ENCODE assay signal across 8 cellular contexts in genomic region chr7:129434172-129434845, GRCh38. TPM values are rescaled to one million over a fixed set of nuclear protein-coding genes. Genes with fewer than 3 reads are reported as not detected.
A peak's percentile ranks its signal among the peaks of the same experiment; 100 is the strongest.
DNase-seq lines count a peak whose midpoint lies in the region; ATAC-seq, FAIRE-seq and TF ChIP-seq lines count a peak whose summit lies in the region.

Gene STRIP2 (plus strand): TSS chr7:129434432. CDS start chr7:129434473, 41 bp downstream.

- peak within 1 kb of the TSS; percentile 100 for H2AFZ ChIP-seq in fibroblast of lung (ENCODE audit: low read length)

- no peak for TF ChIP-seq CTCF in fibroblast of lung (conservative IDR thresholded peaks at IDR 0.05 in 1 of 2, IDR thresholded peaks at IDR 0.05 in 1 of 2; ENCODE audit: low read depth in 1 of 2, low read length in 2 of 2)
- TF ChIP-seq CTCF in natural killer cell (IDR thresholded peaks at IDR 0.05): no peak

- no peaks in the 10 kb centered on the region for H3K36me3 Mint-ChIP-seq in natural killer cell

- peaks cover 17 to 29% of the 10 kb centered on the region in 2 donors for H3K27me3 Mint-ChIP-seq in natural killer cell (ENCODE audit: low read depth in 2 of 2)

- H3K4me3 Mint-ChIP-seq in natural killer cell: peak within 1 kb of the TSS; percentile 96

- H3K4me2 ChIP-seq in fibroblast of lung (ENCODE audit: extremely low read depth, insufficient read depth, low read length): peak within 1 kb of the TSS; percentile 96

- H3K9me3 Mint-ChIP-seq in natural killer cell: no peaks in the 10 kb centered on the region

- H3K27ac ChIP-seq in fibroblast of lung (ENCODE audit: insufficient read depth, low read length): peak within 1 kb of the TSS; percentile 52

- no peaks in the 10 kb centered on the region for H4K20me1 ChIP-seq in fibroblast of lung (ENCODE audit: control insufficient read depth, extremely low read depth, insufficient read depth, low read length)

- peak within 1 kb of the TSS; percentile 71 for H3K9ac ChIP-seq in fibroblast of lung (ENCODE audit: insufficient read depth, low read length)

- intact Hi-C loops in natural killer cell (cut with micrococcal nuclease): no loop called here

- H3K4me1 Mint-ChIP-seq in natural killer cell: peaks cover 22% of the 10 kb centered on the region in 2 donors

- peaks cover 4% of the 10 kb centered on the region for H3K4me1 ChIP-seq in fibroblast of lung (ENCODE audit: control insufficient read depth, extremely low read depth, insufficient read depth, low read length)

- H3K79me2 ChIP-seq in fibroblast of lung (ENCODE audit: control insufficient read depth, insufficient read depth, low read length): peaks cover 3% of the 10 kb centered on the region

- H3K36me3 ChIP-seq in fibroblast of lung (ENCODE audit: control insufficient read depth, insufficient read depth, low read length): no peaks in the 10 kb centered on the region

- H3K9me3 ChIP-seq in fibroblast of lung (ENCODE audit: control insufficient read depth, insufficient read depth, low read depth, low read length): no peaks in the 10 kb centered on the region

- ATAC-seq in natural killer cell: peak; percentile 96 to 97 (median 97)

- peak within 1 kb of the TSS in 1 of 2 donors; percentile 87 for H3K27ac Mint-ChIP-seq in natural killer cell

- peak within 1 kb of the TSS; percentile 74 to 89 (median 79) for H3K4me3 ChIP-seq in fibroblast of lung (replicated peaks in 1 of 4; ENCODE audit: control extremely low read depth in 1 of 4, insufficient read depth in 1 of 4, low read depth in 3 of 4, low read length in 4 of 4)

- H3K27me3 ChIP-seq in fibroblast of lung (ENCODE audit: control insufficient read depth, insufficient read depth, low read length): peaks cover 3% of the 10 kb centered on the region

- DNase-seq in ELF-1 (ENCODE audit: low read depth, low spot score) (peak; percentile 94), GOT3 (lab: John Stamatoyannopoulos, UW) (peak; percentile 52), Kasumi-1 (lab: John Stamatoyannopoulos, UW) (peak; percentile 66 to 88), RCC 7860 (ENCODE audit: low spot score) (peak; percentile 82), activated T-helper 1 cell treated with Interleukin-2 at 50 U/mL for 16 hours (ENCODE audit: low read depth) (peak; percentile 82), fibroblast of lung (ENCODE audit: low read depth in 2 of 2) (peak; percentile 70 to 80), natural killer cell (peak; percentile 93)
- DNase-seq in stimulated activated naive CD4-positive, alpha-beta T cell (lab: John Stamatoyannopoulos, UW): peak; percentile 76 to 90 (median 85)

- peak; percentile 58 for FAIRE-seq in RCC 7860 (lab: Jason Lieb, UNC)

RNA-seq across cellular contexts. Expression of gene STRIP2, which starts in this region (rescaled TPM):
- total RNA-seq in fibroblast of lung: 4.9 and 10.9 TPM in 2 replicates
- 1.9 and 5.3 TPM in 2 replicates for polyA plus RNA-seq in fibroblast of lung
- polyA plus RNA-seq in fibroblast of lung (2012): 1.4 and 3.6 TPM in 2 replicates
- 2.6 and 9.2 TPM in 2 replicates for polyA minus RNA-seq in fibroblast of lung (ENCODE audit: low replicate concordance)
- 1 to 10 TPM; 1.7 to 2.3 (median 2.1) TPM for total RNA-seq in natural killer cell

Comparison
In these comparisons a context has a peak if more than half of its experiments do, and no peak if none do; other contexts are left out.
1. Peak in every context shown above with its lines: DNase-seq, ATAC-seq, H3K4me3 ChIP-seq and H3K27ac ChIP-seq.